In genomic region chr20:2653511-2654383, GRCh38 we compare ENCODE assay signal across 8 cellular contexts. TPM values are rescaled to one million over a fixed set of nuclear protein-coding genes. Genes with fewer than 3 reads are reported as not detected.
DNase-seq lines count a peak whose midpoint lies in the region; ATAC-seq, FAIRE-seq and TF ChIP-seq lines count a peak whose summit lies in the region.

No MANE protein-coding gene starts in this region.

- H3K4me1 Mint-ChIP-seq in CD8-positive, alpha-beta T cell (ENCODE audit: low read depth), result peaks cover 44% of the 10 kb centered on the region

- intact Hi-C loops in CD8-positive, alpha-beta T cell (cut with DNase I, micrococcal nuclease), result loop anchor here (2.0 to 10.0 kb wide), 9 partner anchors 131 to 1809 kb away; partner anchors contain the start of genes FASTKD5 (in 2 of the 2), SNRPB (in 2 of the 2), UBOX5 (in 2 of the 2) and DNAAF9 (in 1 of the 2)
- intact Hi-C loops in PC-3 (cut with micrococcal nuclease) (no loop called here), endothelial cell of umbilical vein (cut with micrococcal nuclease) (loop anchor here (5.0 to 10.0 kb wide), 2 partner anchors 146 to 549 kb away; partner anchors contain the start of genes STK35 and ZNF343), ovary (cut with DNase I) (loop anchor here in 2 of 4 donors (5.0 to 10.0 kb wide), 2 partner anchors 39 to 129 kb away; partner anchors contain the start of gene EBF4 (in 1 of the 2))

- WGBS in ovary, 3 donors, result 15 to 25% (median 16%) methylated on average over 24 of the region's 24 CpGs

- H3K9me1 ChIP-seq in endothelial cell of umbilical vein (replicated peaks; ENCODE audit: control insufficient read depth, extremely low read depth, insufficient read depth, low read length), result no peaks in the 10 kb centered on the region

- ATAC-seq in CD8-positive, alpha-beta T cell, result no peak
- ATAC-seq in PC-3 (no peak), HG02840 (IDR thresholded peaks at IDR 0.05; ENCODE audit: low FRiP score, unreplicated experiment) (no peak)

- H2AFZ ChIP-seq in PC-3 (ENCODE audit: low read length) (no peak overlapping the region), endothelial cell of umbilical vein (ENCODE audit: low read depth, low read length) (no peak overlapping the region)

- no peak for TF ChIP-seq EP300 in ovary (IDR thresholded peaks at IDR 0.05)

- peaks cover 48% of the 10 kb centered on the region for H3K36me3 ChIP-seq in CD8-positive, alpha-beta T cell (ENCODE audit: insufficient read depth, low read length)
- H3K36me3 ChIP-seq in PC-3 (ENCODE audit: low read depth, low read length) (peaks cover 61% of the 10 kb centered on the region), endothelial cell of umbilical vein (ENCODE audit: control insufficient read depth in 2 of 2, extremely low read depth in 1 of 2, insufficient read depth in 2 of 2, low read length in 2 of 2) (peaks cover 33 to 37% of the 10 kb centered on the region in 2 experiments), ovary (no peaks in the 10 kb centered on the region)

- POLR2A ChIA-PET in CD8-positive, alpha-beta T cell (lab: Charles Lee), result interaction anchor here (1.1 to 5.1 kb wide), 7 partner anchors 10 to 186 kb away, joined by 3 to 68 read pairs (median 10); partner anchors contain the start of genes EBF4, IDH3B, PCED1A and SNRPB
- POLR2A ChIA-PET in PC-3 (lab: Charles Lee; ENCODE audit: unreplicated experiment) (no interaction called here), endothelial cell of umbilical vein (lab: Charles Lee) (interaction anchor here (0.7 kb wide), 1 partner anchor 47 kb away, joined by 3 read pairs; no protein-coding TSS in a partner anchor), HEK293T (lab: Yijun Ruan, JAX) (interaction anchor here (0.9 to 7.0 kb wide), 14 partner anchors 9 to 388 kb away, joined by 3 to 79 read pairs (median 4); partner anchors contain the start of genes IDH3B, PTPRA, SNRPB and ZNF343)

- H3K9me2 ChIP-seq in PC-3 (replicated peaks; ENCODE audit: low read length), result no peaks in the 10 kb centered on the region

- peak overlapping the region; percentile 88 for H3K4me3 Mint-ChIP-seq in CD8-positive, alpha-beta T cell

- no peaks in the 10 kb centered on the region for H3K27me3 Mint-ChIP-seq in CD8-positive, alpha-beta T cell (ENCODE audit: low read depth)

- no peaks in the 10 kb centered on the region for H3K27me3 ChIP-seq in CD8-positive, alpha-beta T cell (ENCODE audit: insufficient read depth, low read length)
- H3K27me3 ChIP-seq in PC-3 (ENCODE audit: low read length), result no peaks in the 10 kb centered on the region
- H3K27me3 ChIP-seq in endothelial cell of umbilical vein (ENCODE audit: control insufficient read depth in 2 of 2, insufficient read depth in 2 of 2, low read length in 2 of 2), result no peaks in the 10 kb centered on the region
- no peaks in the 10 kb centered on the region for H3K27me3 ChIP-seq in ovary

- no TSS peak for BruUV-seq in PC-3 (replicated peaks; lab: Mats Ljungman, UMichigan)
- BruUV-seq in endothelial cell of umbilical vein (replicated peaks; lab: Mats Ljungman, UMichigan), result no TSS peak

- peaks cover 54% of the 10 kb centered on the region for H3K36me3 Mint-ChIP-seq in CD8-positive, alpha-beta T cell

- no peak for TF ChIP-seq POLR2A in endothelial cell of umbilical vein (IDR thresholded peaks at IDR 0.05; ENCODE audit: low read depth, low read length)
- TF ChIP-seq POLR2A in ovary (IDR thresholded peaks at IDR 0.05), result no peak

- no peak for DNase-seq in CD8-positive, alpha-beta T cell
- DNase-seq in PC-3, result no peak
- DNase-seq in endothelial cell of umbilical vein (ENCODE audit: low read depth, low spot score), result no peak
- no peak for DNase-seq in ovary
- no peak for DNase-seq in activated gamma-delta T cell (lab: John Stamatoyannopoulos, UW)
- DNase-seq in hypothalamus (lab: John Stamatoyannopoulos, UW), result no peak
- no peak for DNase-seq in HEK293T (ENCODE audit: extremely low spot score)

- H3K27ac Mint-ChIP-seq in CD8-positive, alpha-beta T cell, result peak overlapping the region; percentile 86

- H3K9ac ChIP-seq in PC-3 (ENCODE audit: low read length) (peak overlapping the region; percentile 98), endothelial cell of umbilical vein (replicated peaks; ENCODE audit: extremely low read depth, insufficient read depth, low read length) (peak overlapping the region; percentile 94)

- dilution Hi-C loops in endothelial cell of umbilical vein (cut with MboI; ENCODE audit: extremely low pct_ligation_motif_present, low sequenced_read_pairs), result no loop called here

- peaks cover 20% of the 10 kb centered on the region for H3K4me1 ChIP-seq in CD8-positive, alpha-beta T cell (ENCODE audit: insufficient read depth, low read length)
- H3K4me1 ChIP-seq in PC-3 (ENCODE audit: insufficient read depth, low read length), result peaks cover 25% of the 10 kb centered on the region
- H3K4me1 ChIP-seq in endothelial cell of umbilical vein (ENCODE audit: control insufficient read depth, extremely low read depth, insufficient read depth, low read length), result peaks cover 25% of the 10 kb centered on the region
- H3K4me1 ChIP-seq in ovary (ENCODE audit: insufficient read depth), result peaks cover 1% of the 10 kb centered on the region

- H3K4me2 ChIP-seq in PC-3 (ENCODE audit: low read length), result peak overlapping the region; percentile 92
- peak overlapping the region; percentile 68 for H3K4me2 ChIP-seq in endothelial cell of umbilical vein (ENCODE audit: insufficient read depth, low read length)

- H3K79me2 ChIP-seq in PC-3 (ENCODE audit: low read length), result peaks cover 61% of the 10 kb centered on the region
- H3K79me2 ChIP-seq in endothelial cell of umbilical vein (ENCODE audit: control insufficient read depth, insufficient read depth, low read length), result peaks cover 58% of the 10 kb centered on the region

- FAIRE-seq in endothelial cell of umbilical vein (lab: Jason Lieb, UNC), result peak; percentile 21

- H3F3A ChIP-seq in PC-3 (ENCODE audit: low read length, unreplicated experiment), result peaks cover 46% of the 10 kb centered on the region

- H3K4me3 ChIP-seq in CD8-positive, alpha-beta T cell (ENCODE audit: low read depth, low read length), result peak overlapping the region; percentile 52
- H3K4me3 ChIP-seq in PC-3 (ENCODE audit: low read length) (peak overlapping the region; percentile 97), endothelial cell of umbilical vein (replicated peaks in 1 of 3; ENCODE audit: insufficient read depth in 1 of 3, low read depth in 1 of 3, low read length in 3 of 3) (peak overlapping the region; percentile 94 to 98 (median 96)), ovary (peak overlapping the region; percentile 87)

- H4K20me1 ChIP-seq in PC-3 (ENCODE audit: low read length) (peaks cover 61% of the 10 kb centered on the region), endothelial cell of umbilical vein (replicated peaks; ENCODE audit: control insufficient read depth, extremely low read depth, insufficient read depth, low read length) (peaks cover 3% of the 10 kb centered on the region)

- CTCF ChIA-PET in CD8-positive, alpha-beta T cell (lab: Charles Lee), result interaction anchor here (0.8 to 1.4 kb wide), 2 partner anchors 129 to 132 kb away, joined by 3 to 4 read pairs; no protein-coding TSS in a partner anchor
- CTCF ChIA-PET in PC-3 (lab: Charles Lee), result no interaction called here
- CTCF ChIA-PET in endothelial cell of umbilical vein (lab: Charles Lee), result interaction anchor here (1.5 kb wide), 1 partner anchor 132 kb away, joined by 5 read pairs; no protein-coding TSS in a partner anchor
- CTCF ChIA-PET in HEK293T (lab: Yijun Ruan, JAX), result interaction anchor here (0.7 kb wide), 1 partner anchor 131 kb away, joined by 4 read pairs; no protein-coding TSS in a partner anchor

- H3K9me3 ChIP-seq in CD8-positive, alpha-beta T cell (ENCODE audit: low read length), result no peaks in the 10 kb centered on the region
- H3K9me3 ChIP-seq in PC-3 (ENCODE audit: low read length) (no peaks in the 10 kb centered on the region), endothelial cell of umbilical vein (replicated peaks; ENCODE audit: control insufficient read depth, insufficient read depth, low read length) (no peaks in the 10 kb centered on the region), ovary (no peaks in the 10 kb centered on the region)

- TF ChIP-seq CTCF in CD8-positive, alpha-beta T cell (IDR thresholded peaks at IDR 0.05), result no peak
- no peak for TF ChIP-seq CTCF in PC-3 (conservative IDR thresholded peaks at IDR 0.05; ENCODE audit: low read depth, low read length)
- no peak for TF ChIP-seq CTCF in endothelial cell of umbilical vein (IDR thresholded peaks at IDR 0.05; ENCODE audit: extremely low read depth in 1 of 2, insufficient read depth in 1 of 2, low read depth in 1 of 2, low read length in 2 of 2)
- TF ChIP-seq CTCF in ovary (IDR thresholded peaks at IDR 0.05), result no peak

- H3K27ac ChIP-seq in CD8-positive, alpha-beta T cell (ENCODE audit: low read depth, low read length), result peak overlapping the region; percentile 86
- H3K27ac ChIP-seq in PC-3 (ENCODE audit: low read length), result no peak overlapping the region
- H3K27ac ChIP-seq in endothelial cell of umbilical vein (ENCODE audit: insufficient read depth, low read depth, low read length), result peak overlapping the region; percentile 45
- no peak overlapping the region for H3K27ac ChIP-seq in ovary

- H3K9me3 Mint-ChIP-seq in CD8-positive, alpha-beta T cell, result no peaks in the 10 kb centered on the region

RNA-seq across cellular contexts. Expression of gene NOP56, which starts 1.3 kb away (rescaled TPM):
- total RNA-seq in CD8-positive, alpha-beta T cell, result 100 to 1,000 TPM; 311 to 317 TPM
- total RNA-seq in PC-3 (2014; rRNA removed) (570 and 642 TPM in 2 replicates), endothelial cell of umbilical vein (305 and 329 TPM in 2 replicates), ovary (100 to 1,000 TPM in 5 of 7 donors, 10 to 100 TPM in 2; 62.0 to 181 (median 134) TPM)
- polyA plus RNA-seq in endothelial cell of umbilical vein (145 and 151 TPM in 2 replicates), ovary (100 to 1,000 TPM in 1 of 2 donors, 10 to 100 TPM in 1; 76.2 to 207 TPM)
- polyA plus RNA-seq in endothelial cell of umbilical vein (2011; cell fraction: cytosol; rRNA removed), result 147 and 160 TPM in 2 replicates
- 723 and 828 TPM in 2 replicates for polyA plus RNA-seq in endothelial cell of umbilical vein (2011; cell fraction: nucleus; rRNA removed)
- polyA plus RNA-seq in endothelial cell of umbilical vein (2012), result 201 and 262 TPM in 2 replicates
- polyA minus RNA-seq in endothelial cell of umbilical vein, result 219 and 245 TPM in 2 replicates
- polyA minus RNA-seq in endothelial cell of umbilical vein (2011; cell fraction: cytosol; rRNA and poly(A)+ RNA removed), result 155 TPM
- polyA minus RNA-seq in endothelial cell of umbilical vein (2011; cell fraction: nucleus; rRNA and poly(A)+ RNA removed), result 208 and 267 TPM in 2 replicates

RNA-seq across cellular contexts. Expression of gene IDH3B, which starts 10.3 kb away (rescaled TPM):
- total RNA-seq in CD8-positive, alpha-beta T cell, result 100 to 1,000 TPM; 174 to 184 TPM
- total RNA-seq in PC-3 (2014; rRNA removed) (261 and 269 TPM in 2 replicates), endothelial cell of umbilical vein (86.9 and 87.9 TPM in 2 replicates), ovary (10 to 100 TPM; 68.1 to 92.9 (median 85.9) TPM)
- polyA plus RNA-seq in endothelial cell of umbilical vein (168 and 177 TPM in 2 replicates), ovary (100 to 1,000 TPM in 1 of 2 donors, 10 to 100 TPM in 1; 85.6 to 105 TPM)
- polyA plus RNA-seq in endothelial cell of umbilical vein (2011; cell fraction: cytosol; rRNA removed), result 143 and 156 TPM in 2 replicates
- 642 and 647 TPM in 2 replicates for polyA plus RNA-seq in endothelial cell of umbilical vein (2011; cell fraction: nucleus; rRNA removed)
- polyA plus RNA-seq in endothelial cell of umbilical vein (2012), result 88.4 and 100 TPM in 2 replicates
- 118 and 153 TPM in 2 replicates for polyA minus RNA-seq in endothelial cell of umbilical vein
- polyA minus RNA-seq in endothelial cell of umbilical vein (2011; cell fraction: cytosol; rRNA and poly(A)+ RNA removed), result 37.3 TPM
- 79.6 and 90.2 TPM in 2 replicates for polyA minus RNA-seq in endothelial cell of umbilical vein (2011; cell fraction: nucleus; rRNA and poly(A)+ RNA removed)

RNA-seq across cellular contexts. Expression of gene EBF4, which starts 38.8 kb away (rescaled TPM):
- total RNA-seq in CD8-positive, alpha-beta T cell, result 1 to 10 TPM; 5.8 TPM
- 0.98 and 1.8 TPM in 2 replicates for total RNA-seq in PC-3 (2014; rRNA removed)
- total RNA-seq in endothelial cell of umbilical vein, result 3.0 and 3.4 TPM in 2 replicates
- 2.5 and 2.7 TPM in 2 replicates for polyA plus RNA-seq in endothelial cell of umbilical vein
- 0.94 and 1.4 TPM in 2 replicates for polyA plus RNA-seq in endothelial cell of umbilical vein (2011; cell fraction: cytosol; rRNA removed)
- polyA plus RNA-seq in endothelial cell of umbilical vein (2011; cell fraction: nucleus; rRNA removed), result 7.2 and 10.3 TPM in 2 replicates
- 2.6 and 5.2 TPM in 2 replicates for polyA plus RNA-seq in endothelial cell of umbilical vein (2012)
- polyA minus RNA-seq in endothelial cell of umbilical vein, result 0.70 and 2.9 TPM in 2 replicates
- not detected for polyA minus RNA-seq in endothelial cell of umbilical vein (2011; cell fraction: cytosol; rRNA and poly(A)+ RNA removed)
- 2.2 and 3.8 TPM in 2 replicates for polyA minus RNA-seq in endothelial cell of umbilical vein (2011; cell fraction: nucleus; rRNA and poly(A)+ RNA removed)
- total RNA-seq in ovary, result 10 to 100 TPM; 17.6 to 67.7 (median 55.5) TPM
- polyA plus RNA-seq in ovary, result 10 to 100 TPM in 1 of 2 donors, 1 to 10 TPM in 1; 9.4 to 22.3 TPM

Comparison
In these comparisons a context has a peak if more than half of its experiments do, and no peak if none do; other contexts are left out.
1. H3K27ac ChIP-seq: peak in CD8-positive, alpha-beta T cell (single experiment) and endothelial cell of umbilical vein (single experiment); none in PC-3 (single experiment) and ovary (0 of 2).
2. Peak in every context shown above with its lines, with median percentiles within 50 percentile points of each other: H3K4me3 ChIP-seq.